Comparison of ENCODE assay signal across 19 cellular contexts in genomic region chr20:49432562-49432961, GRCh38. TPM values are rescaled to one million over a fixed set of nuclear protein-coding genes. Genes with fewer than 3 reads are reported as not detected.
"Had no signal": no experiment of that assay in that cellular context is flagged by ENCODE, and none has a peak within 500 bp of the region (broad histone marks: within the 10 kb centered on the region; RNA-seq: fewer than 3 reads in every experiment).

No MANE protein-coding gene starts in this region.

- H3K27ac ChIP-seq: esophagus squamous epithelium, hepatocyte, lower lobe of right lung, right atrium auricular region, transverse colon, vagina, WERI-Rb-1 had no signal

- ATAC-seq: activated CD4-positive, alpha-beta T cell treated with anti-CD3 and anti-CD28 coated beads for 36 hours; activated naive CD4-positive, alpha-beta T cell treated with anti-CD3 and anti-CD28 coated beads, Interleukin-2, amount 50 U/mL, for 72 hours; effector memory CD8-positive, alpha-beta T cell; left cardiac atrium; lower lobe of right lung had no signal

- DNase-seq: activated CD4-positive, alpha-beta memory T cell treated with anti-CD3 and anti-CD28 coated beads for 36 hours; activated CD4-positive, alpha-beta T cell treated with anti-CD3 and anti-CD28 coated beads for 36 hours; activated gamma-delta T cell treated with Interleukin-2 at 50 U/mL for 16 hours; activated T-cell treated with anti-CD3 and anti-CD28 coated beads for 4 hours; adrenal gland; effector memory CD8-positive, alpha-beta T cell; esophagus squamous epithelium; left cardiac atrium; lower lobe of right lung; small intestine; stimulated activated CD4-positive, alpha-beta T cell treated with anti-CD3 and anti-CD28 coated beads, Interleukin-15, amount 100 ng/mL, for 24 hours; stimulated activated CD4-positive, alpha-beta T cell treated with anti-CD3 and anti-CD28 coated beads, Interleukin-2, amount 100 ng/mL, for 48 hours; transverse colon; WERI-Rb-1 had no signal

RNA-seq across cellular contexts. Expression of gene KCNB1, which starts 49.9 kb away (rescaled TPM):
- total RNA-seq: activated CD4-positive, alpha-beta memory T cell treated with anti-CD3 and anti-CD28 coated beads for 36 hours; activated CD4-positive, alpha-beta T cell treated with anti-CD3 and anti-CD28 coated beads for 36 hours; activated naive CD4-positive, alpha-beta T cell treated with anti-CD3 and anti-CD28 coated beads, Interleukin-2, amount 50 U/mL, for 72 hours; bronchial epithelial cell had no signal
